Comparison of ENCODE assay signal across 8 cellular contexts in genomic region chr2:38778686-38779082, GRCh38. TPM values are rescaled to one million over a fixed set of nuclear protein-coding genes. Genes with fewer than 3 reads are reported as not detected.
DNase-seq lines count a peak whose midpoint lies in the region; ATAC-seq and TF ChIP-seq lines count a peak whose summit lies in the region.

No MANE protein-coding gene starts in this region.

- peak overlapping the region; percentile 95 for H3K27ac Mint-ChIP-seq in MCF 10A (ENCODE audit: low read depth, unreplicated experiment)

- CTCF ChIA-PET in MCF 10A (lab: Yijun Ruan, JAX): interaction anchor here (0.6 to 0.8 kb wide), 2 partner anchors 197 to 1263 kb away, joined by 3 read pairs; no protein-coding TSS in a partner anchor

- H3K4me1 ChIP-seq in ACC112 (ENCODE audit: control insufficient read depth, insufficient read depth, low read length, unreplicated experiment) (no peaks in the 10 kb centered on the region), HUES48 (ENCODE audit: control insufficient read depth, insufficient read depth, low read length) (no peaks in the 10 kb centered on the region), muscle layer of duodenum (ENCODE audit: control insufficient read depth in 1 of 2, insufficient read depth in 2 of 2, low read length in 2 of 2) (peaks cover 0 to 8% of the 10 kb centered on the region in 2 donors)

- H3K9me3 ChIP-seq in HUES48 (ENCODE audit: control insufficient read depth, insufficient read depth, low read length) (no peaks in the 10 kb centered on the region), muscle layer of duodenum (ENCODE audit: control insufficient read depth in 1 of 2, low read length in 2 of 2) (no peaks in the 10 kb centered on the region)

- H3K4me1 Mint-ChIP-seq in MCF 10A (ENCODE audit: insufficient read depth, unreplicated experiment): peaks cover 8% of the 10 kb centered on the region

- H3K4me3 Mint-ChIP-seq in MCF 10A (ENCODE audit: unreplicated experiment): peak overlapping the region; percentile 99

- ATAC-seq in GM19463 (IDR thresholded peaks at IDR 0.05; ENCODE audit: unreplicated experiment): no peak

- H3K36me3 Mint-ChIP-seq in MCF 10A (ENCODE audit: insufficient read depth, unreplicated experiment): peaks cover 37% of the 10 kb centered on the region

- no peaks in the 10 kb centered on the region for H3K9me3 Mint-ChIP-seq in MCF 10A (ENCODE audit: unreplicated experiment)

- H3K27me3 Mint-ChIP-seq in MCF 10A (ENCODE audit: insufficient read depth, unreplicated experiment): peaks cover 19% of the 10 kb centered on the region

- BruUV-seq in MCF 10A (replicated peaks; lab: Mats Ljungman, UMichigan): no TSS peak

- no peak for DNase-seq in MCF 10A (ENCODE audit: unreplicated experiment)
- no peak for DNase-seq in NCI-H2029 (lab: John Stamatoyannopoulos, UW)
- DNase-seq in kidney glomerular epithelial cell (lab: John Stamatoyannopoulos, UW): no peak
- no peak for DNase-seq in cerebellar cortex (ENCODE audit: low spot score)

- TF ChIP-seq CTCF in MCF 10A (IDR thresholded peaks at IDR 0.05; ENCODE audit: unreplicated experiment): no peak

- peaks cover 12% of the 10 kb centered on the region for H3K79me2 ChIP-seq in ACC112 (ENCODE audit: control insufficient read depth, insufficient read depth, low read length, unreplicated experiment)

- no peaks in the 10 kb centered on the region for H3K27me3 ChIP-seq in ACC112 (ENCODE audit: insufficient read depth, low read length)
- H3K27me3 ChIP-seq in HUES48 (ENCODE audit: control insufficient read depth, insufficient read depth, low read length): no peaks in the 10 kb centered on the region
- no peaks in the 10 kb centered on the region for H3K27me3 ChIP-seq in muscle layer of duodenum (ENCODE audit: low read depth, low read length)

- peak overlapping the region; percentile 95 for H3K4me3 ChIP-seq in ACC112 (ENCODE audit: low read depth, low read length)
- H3K4me3 ChIP-seq in HUES48 (ENCODE audit: low read depth, low read length): peak overlapping the region; percentile 80
- H3K4me3 ChIP-seq in muscle layer of duodenum (ENCODE audit: low read depth in 1 of 2, low read length in 2 of 2): peak overlapping the region; percentile 95 to 97

- 0 out of 2 replicates have a peak overlapping the region, but pooled peaks have one; percentile 35 for H3K27ac ChIP-seq in ACC112 (ENCODE audit: low read depth, low read length)
- peak overlapping the region; percentile 48 for H3K27ac ChIP-seq in HUES48 (ENCODE audit: low read depth, low read length)
- peak overlapping the region; percentile 89 for H3K27ac ChIP-seq in muscle layer of duodenum (ENCODE audit: low read length)

- H3K36me3 ChIP-seq in ACC112 (ENCODE audit: insufficient read depth, low read length) (no peaks in the 10 kb centered on the region), HUES48 (ENCODE audit: control insufficient read depth, insufficient read depth, low read length) (peaks cover 9% of the 10 kb centered on the region), muscle layer of duodenum (ENCODE audit: control insufficient read depth in 1 of 2, insufficient read depth in 2 of 2, low read length in 2 of 2) (peaks cover 8 to 10% of the 10 kb centered on the region in 2 donors)

- POLR2A ChIA-PET in MCF 10A (lab: Yijun Ruan, JAX): interaction anchor here (0.5 to 3.4 kb wide), 2 partner anchors 27 to 424 kb away, joined by 3 to 32 read pairs; partner anchors contain the start of gene SRSF7

- peak overlapping the region; percentile 71 for H3K9ac ChIP-seq in HUES48 (ENCODE audit: low read depth, low read length)

- intact Hi-C loops in MCF 10A (cut with micrococcal nuclease): loop anchor here (1.0 kb wide), 1 partner anchor 27 kb away; the partner anchor contains the start of gene SRSF7

- H2AFZ ChIP-seq in ACC112 (ENCODE audit: low read length, unreplicated experiment): peak overlapping the region; percentile 77

RNA-seq across cellular contexts. Expression of gene GEMIN6, which starts 0.7 kb away (rescaled TPM):
- total RNA-seq in MCF 10A (2022): 14.8 and 18.5 TPM in 2 replicates

RNA-seq across cellular contexts. Expression of gene SRSF7, which starts 27.5 kb away (rescaled TPM):
- total RNA-seq in MCF 10A (2022): 196 and 275 TPM in 2 replicates

Comparison
In these comparisons a context has a peak if more than half of its experiments do, and no peak if none do; other contexts are left out.
1. H3K27ac ChIP-seq: peak in every context shown above with its lines; median percentile 89 in muscle layer of duodenum; 48 in HUES48; 35 in ACC112.